8 cellular contexts compared by ENCODE assay signal in genomic region chr3:127629462-127630403, GRCh38. TPM values are rescaled to one million over a fixed set of nuclear protein-coding genes. Genes with fewer than 3 reads are reported as not detected.
DNase-seq lines count a peak whose midpoint lies in the region; ATAC-seq and TF ChIP-seq lines count a peak whose summit lies in the region.

No MANE protein-coding gene starts in this region.

- peaks cover 70% of the 10 kb centered on the region for H3K27me3 ChIP-seq in neutrophil
- no peaks in the 10 kb centered on the region for H3K27me3 ChIP-seq in vagina

- H3K4me3 ChIP-seq in epithelial cell of esophagus (ENCODE audit: low read length): peak overlapping the region; percentile 46
- peak overlapping the region; percentile 57 to 65 for H3K4me3 ChIP-seq in neutrophil (ENCODE audit: low read depth in 1 of 2, low read length in 1 of 2)
- H3K4me3 ChIP-seq in vagina: peak overlapping the region; percentile 47 to 55

- H3K36me3 ChIP-seq in neutrophil: no peaks in the 10 kb centered on the region
- H3K36me3 ChIP-seq in vagina: no peaks in the 10 kb centered on the region

- peak; percentile 20 for DNase-seq in DMS79 (lab: John Stamatoyannopoulos, UW)
- peak; percentile 25 for DNase-seq in KBM-7
- peak; percentile 22 to 25 for DNase-seq in activated CD4-positive, alpha-beta T cell treated with anti-CD3 and anti-CD28 coated beads, Interleukin-2, amount 50 U/mL, for 48 hours
- no peak for DNase-seq in epithelial cell of esophagus (ENCODE audit: low read depth)
- no peak for DNase-seq in vagina (ENCODE audit: extremely low spot score in 2 of 2)

- H3K4me1 ChIP-seq in neutrophil (ENCODE audit: control insufficient read depth in 1 of 2, insufficient read depth in 1 of 2, low read depth in 1 of 2, low read length in 1 of 2) (peaks cover 13 to 17% of the 10 kb centered on the region in 2 experiments), vagina (peaks cover 12% of the 10 kb centered on the region)

- no peak for TF ChIP-seq POLR2A in vagina (IDR thresholded peaks at IDR 0.05)

- ATAC-seq in HG03520 (IDR thresholded peaks at IDR 0.05; ENCODE audit: unreplicated experiment) (no peak), HG03135 (IDR thresholded peaks at IDR 0.05; ENCODE audit: unreplicated experiment) (no peak)

- H3K27ac ChIP-seq in neutrophil (no peak overlapping the region), vagina (no peak overlapping the region)

- no peaks in the 10 kb centered on the region for H3K9me3 ChIP-seq in neutrophil
- H3K9me3 ChIP-seq in vagina: no peaks in the 10 kb centered on the region

- in situ Hi-C loops in KBM-7 (cut with MboI; ENCODE audit: low pct_unique_long_range_greater_than_20kb, low sequenced_read_pairs): no loop called here

- intact Hi-C loops in vagina (cut with DNase I): no loop called here

- no peak for TF ChIP-seq CTCF in epithelial cell of esophagus (IDR thresholded peaks at IDR 0.05; ENCODE audit: insufficient read depth, low read depth, low read length, missing control alignments)
- TF ChIP-seq CTCF in neutrophil (IDR thresholded peaks at IDR 0.05): no peak
- no peak for TF ChIP-seq CTCF in vagina (IDR thresholded peaks at IDR 0.05)

RNA-seq across cellular contexts. Expression of gene PODXL2, which starts 0.7 kb away (rescaled TPM):
- total RNA-seq in vagina: 2.9 TPM

RNA-seq across cellular contexts. Expression of gene MCM2, which starts 31.5 kb away (rescaled TPM):
- total RNA-seq in vagina: 19.4 TPM

RNA-seq across cellular contexts. Expression of gene TPRA1, which starts 39.2 kb away (rescaled TPM):
- total RNA-seq in vagina: 54.0 TPM

RNA-seq across cellular contexts. Expression of gene ABTB1, which starts 43.0 kb away (rescaled TPM):
- total RNA-seq in vagina: 59.7 TPM

Comparison
In these comparisons a context has a peak if more than half of its experiments do, and no peak if none do; other contexts are left out.
1. DNase-seq: peak in DMS79 (single experiment), KBM-7 (single experiment) and activated CD4-positive, alpha-beta T cell treated with anti-CD3 and anti-CD28 coated beads, Interleukin-2, amount 50 U/mL, for 48 hours (2 of 2); none in epithelial cell of esophagus (single experiment) and vagina (0 of 2).
2. Peak in every context shown above with its lines, with median percentiles within 50 percentile points of each other: H3K4me3 ChIP-seq.